Comparison of ENCODE assay signal across 8 cellular contexts in genomic region chr6:31402324-31403282, GRCh38. TPM values are rescaled to one million over a fixed set of nuclear protein-coding genes. Genes with fewer than 3 reads are reported as not detected.
DNase-seq lines count a peak whose midpoint lies in the region; ATAC-seq and TF ChIP-seq lines count a peak whose summit lies in the region.

No MANE protein-coding gene starts in this region.

- H3K4me3 Mint-ChIP-seq in brain: peak overlapping the region; percentile 78 to 98 (median 89)
- H3K4me3 Mint-ChIP-seq in stimulated activated effector memory CD8-positive, alpha-beta T cell treated with anti-CD3 and anti-CD28 coated beads, Interleukin-12 subunit alpha, Interleukin-12 subunit beta, amount 100 ng/mL, for 72 hours: peak overlapping the region; percentile 78

- in situ Hi-C loops in HAP-1 (cut with MboI; ENCODE audit: low sequenced_read_pairs): loop anchor here (5.0 kb wide), 1 partner anchor 40 kb away; no protein-coding TSS in a partner anchor

- intact Hi-C loops in left lung (cut with DNase I): no loop called here

- H3K27me3 ChIP-seq in HAP-1 (ENCODE audit: low read depth): no peaks in the 10 kb centered on the region
- H3K27me3 ChIP-seq in RWPE2 (ENCODE audit: insufficient read depth, poor library complexity, severe bottlenecking): no peaks in the 10 kb centered on the region
- H3K27me3 ChIP-seq in left lung: no peaks in the 10 kb centered on the region

- peaks cover 44% of the 10 kb centered on the region for H3K4me1 ChIP-seq in HAP-1
- H3K4me1 ChIP-seq in RWPE2 (ENCODE audit: insufficient read depth, poor library complexity, severe bottlenecking): peaks cover 34% of the 10 kb centered on the region
- H3K4me1 ChIP-seq in left lung: peaks cover 18 to 78% of the 10 kb centered on the region in 2 donors

- H3K27ac ChIP-seq in RWPE2 (ENCODE audit: poor library complexity, severe bottlenecking) (peak overlapping the region; percentile 91), left lung (peak overlapping the region; percentile 96 to 99)

- H3K9me3 ChIP-seq in HAP-1: no peaks in the 10 kb centered on the region
- H3K9me3 ChIP-seq in RWPE2 (ENCODE audit: severe bottlenecking): peaks cover 2% of the 10 kb centered on the region
- no peaks in the 10 kb centered on the region for H3K9me3 ChIP-seq in left lung

- TF ChIP-seq CTCF in RWPE2 (IDR thresholded peaks at IDR 0.05; ENCODE audit: poor library complexity, severe bottlenecking) (no peak), brain (conservative IDR thresholded peaks at IDR 0.05) (no peak), left lung (IDR thresholded peaks at IDR 0.05) (no peak)

- DNase-seq in DMS114 treated with DMSO at 0.1 percent for 48 hours (lab: John Stamatoyannopoulos, UW; ENCODE audit: unreplicated experiment) (peak; percentile 43), HAP-1 (ENCODE audit: low spot score in 2 of 2) (peak; percentile 49 to 74), RWPE2 (ENCODE audit: low spot score) (no peak), left lung (no peak), NCI-H345 treated with DMSO at 0.1 percent for 48 hours (lab: John Stamatoyannopoulos, UW; ENCODE audit: unreplicated experiment) (no peak), NOMO-1 treated with dmso at 0.1 percent for 144 hours (lab: John Stamatoyannopoulos, UW; ENCODE audit: unreplicated experiment) (no peak)
- peak in 1 of 2 donors; percentile 76 for DNase-seq in stimulated activated effector memory CD8-positive, alpha-beta T cell treated with anti-CD3 and anti-CD28 coated beads, Interleukin-12 subunit alpha, Interleukin-12 subunit beta, amount 100 ng/mL, for 72 hours (ENCODE audit: low spot score in 2 of 2)

- ATAC-seq in RWPE2 (ENCODE audit: low read depth) (peak; percentile 16), left lung (peak; percentile 1)
- peak; percentile 49 for ATAC-seq in stimulated activated effector memory CD8-positive, alpha-beta T cell treated with anti-CD3 and anti-CD28 coated beads, Interleukin-12 subunit alpha, Interleukin-12 subunit beta, amount 100 ng/mL, for 72 hours

- H3K9me3 Mint-ChIP-seq in brain: peaks cover 0 to 8% (median 6%) of the 10 kb centered on the region in 5 experiments
- H3K9me3 Mint-ChIP-seq in stimulated activated effector memory CD8-positive, alpha-beta T cell treated with anti-CD3 and anti-CD28 coated beads, Interleukin-12 subunit alpha, Interleukin-12 subunit beta, amount 100 ng/mL, for 72 hours: no peaks in the 10 kb centered on the region

- H3K27ac Mint-ChIP-seq in brain: peak overlapping the region in 3 of 5 experiments; percentile 14 to 87 (median 44)
- peak overlapping the region; percentile 48 for H3K27ac Mint-ChIP-seq in stimulated activated effector memory CD8-positive, alpha-beta T cell treated with anti-CD3 and anti-CD28 coated beads, Interleukin-12 subunit alpha, Interleukin-12 subunit beta, amount 100 ng/mL, for 72 hours

- no peaks in the 10 kb centered on the region for H3K36me3 Mint-ChIP-seq in brain
- peaks cover 16% of the 10 kb centered on the region for H3K36me3 Mint-ChIP-seq in stimulated activated effector memory CD8-positive, alpha-beta T cell treated with anti-CD3 and anti-CD28 coated beads, Interleukin-12 subunit alpha, Interleukin-12 subunit beta, amount 100 ng/mL, for 72 hours

- H3K36me3 ChIP-seq in HAP-1 (replicated peaks) (no peaks in the 10 kb centered on the region; the same call in 1 of the 2 replicates), RWPE2 (ENCODE audit: low read depth) (peaks cover 12% of the 10 kb centered on the region), left lung (no peaks in the 10 kb centered on the region)

- peaks cover 47% of the 10 kb centered on the region for H3K4me1 Mint-ChIP-seq in brain
- H3K4me1 Mint-ChIP-seq in stimulated activated effector memory CD8-positive, alpha-beta T cell treated with anti-CD3 and anti-CD28 coated beads, Interleukin-12 subunit alpha, Interleukin-12 subunit beta, amount 100 ng/mL, for 72 hours: peaks cover 72% of the 10 kb centered on the region

- peaks cover 76% of the 10 kb centered on the region for H3K27me3 Mint-ChIP-seq in brain

- H3K4me3 ChIP-seq in HAP-1 (peak overlapping the region; percentile 82), RWPE2 (ENCODE audit: severe bottlenecking) (peak overlapping the region; percentile 89), left lung (peak overlapping the region; percentile 58 to 75)

RNA-seq across cellular contexts. Expression of gene MICA, which starts 0.8 kb away (rescaled TPM):
- polyA plus RNA-seq in brain (ENCODE audit: insufficient read depth, low read depth, low replicate concordance): 3.0 TPM
- total RNA-seq in left lung: 10 to 100 TPM; 29.4 to 30.1 TPM

RNA-seq across cellular contexts. Expression of gene HLA-B, which starts 45.6 kb away (rescaled TPM):
- 404 TPM for polyA plus RNA-seq in brain (ENCODE audit: insufficient read depth, low read depth, low replicate concordance)
- total RNA-seq in left lung: 1,000 to 10,000 TPM; 2,303 to 2,503 TPM

Comparison
In these comparisons a context has a peak if more than half of its experiments do, and no peak if none do; other contexts are left out.
1. DNase-seq: peak in DMS114 treated with DMSO at 0.1 percent for 48 hours (single experiment) and HAP-1 (2 of 2); none in RWPE2 (single experiment), left lung (0 of 2), NCI-H345 treated with DMSO at 0.1 percent for 48 hours (single experiment) and NOMO-1 treated with dmso at 0.1 percent for 144 hours (single experiment).
2. Peak in every context shown above with its lines, with median percentiles within 50 percentile points of each other: H3K4me3 ChIP-seq and ATAC-seq.